In the genomic region with DNA sequence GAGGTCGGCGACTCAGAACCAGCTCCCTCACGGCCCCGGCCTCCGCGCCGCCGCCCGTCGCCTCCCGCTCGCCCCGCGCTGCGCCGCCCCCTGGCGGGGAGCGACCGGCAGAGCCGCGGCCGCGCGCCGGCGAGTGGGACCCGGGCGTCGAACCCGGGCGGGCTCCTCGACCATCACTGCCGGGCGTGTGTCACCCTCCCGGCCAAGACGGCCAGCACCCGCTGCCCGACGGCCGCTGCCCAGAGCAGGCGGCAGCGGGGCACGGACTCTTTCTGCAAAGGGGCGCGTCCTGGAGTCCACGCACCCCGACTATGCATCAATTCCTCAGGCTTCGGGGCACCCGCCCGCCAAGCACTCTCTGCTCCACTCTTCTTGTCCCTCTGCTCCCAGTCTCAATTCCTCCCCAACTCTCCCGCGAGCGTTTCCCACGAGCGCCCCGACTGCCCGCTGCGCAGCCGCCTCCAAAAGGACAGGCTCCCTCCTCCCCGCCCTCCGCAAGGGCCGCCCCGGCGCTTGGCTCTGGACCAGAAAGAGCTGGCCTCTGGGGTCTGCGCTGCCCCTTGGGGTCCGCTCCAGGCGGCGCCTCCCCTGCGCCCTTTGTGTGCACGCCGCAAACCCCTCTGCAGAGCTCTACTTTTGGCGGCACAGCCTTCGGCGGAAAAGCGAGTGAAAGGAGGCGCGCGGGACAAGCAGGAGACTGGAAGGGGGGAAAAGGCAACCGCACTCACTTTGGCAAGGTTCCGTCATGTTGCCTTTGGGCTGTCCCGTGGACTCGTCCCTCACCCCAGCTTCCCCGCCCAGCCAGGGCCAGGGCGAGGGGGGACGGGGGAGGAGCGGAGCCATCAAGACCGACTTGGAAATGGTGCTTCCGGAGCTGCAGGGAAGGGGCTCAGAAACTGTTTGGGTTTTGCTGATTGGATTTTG, we compare ENCODE assay signal across 1 cellular context.
TF ChIP-seq lines count a peak whose summit lies in the region.

No MANE protein-coding gene starts in this region.

TF ChIP-seq in HCT116, 20 proteins besides CTCF, POLR2A, EP300 and RAD21 (continued from another document):
- TF ChIP-seq, protein P1, sequence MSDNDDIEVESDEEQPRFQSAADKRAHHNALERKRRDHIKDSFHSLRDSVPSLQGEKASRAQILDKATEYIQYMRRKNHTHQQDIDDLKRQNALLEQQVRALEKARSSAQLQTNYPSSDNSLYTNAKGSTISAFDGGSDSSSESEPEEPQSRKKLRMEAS (IDR thresholded peaks at IDR 0.05), result no peak; the same call in 1 of the 2 replicates
- no peak for TF ChIP-seq SP1 (IDR thresholded peaks at IDR 0.05; ENCODE audit: low read depth)
